ENCODE assay signal across 8 cellular contexts in genomic region chr2:241595600-241596140, GRCh38. TPM values are rescaled to one million over a fixed set of nuclear protein-coding genes. Genes with fewer than 3 reads are reported as not detected.
DNase-seq lines count a peak whose midpoint lies in the region; TF ChIP-seq lines count a peak whose summit lies in the region.
"Had no signal": no experiment of that assay in that cellular context is flagged by ENCODE, and none has a peak within 500 bp of the region (broad histone marks: within the 10 kb centered on the region; RNA-seq: fewer than 3 reads in every experiment).

No MANE protein-coding gene starts in this region.

- H3K27ac ChIP-seq in WERI-Rb-1 (no peak overlapping the region), suprapubic skin (no peak overlapping the region)

- H3K27me3 ChIP-seq in WERI-Rb-1 (ENCODE audit: insufficient read depth, low read depth, severe bottlenecking), result no peaks in the 10 kb centered on the region
- no peaks in the 10 kb centered on the region for H3K27me3 ChIP-seq in suprapubic skin

- H3K27me3 Mint-ChIP-seq in nephron progenitor cell (ENCODE audit: low read depth, poor library complexity), result no peaks in the 10 kb centered on the region

- peaks cover 33% of the 10 kb centered on the region for H3K36me3 Mint-ChIP-seq in nephron progenitor cell (ENCODE audit: low read depth)

- TF ChIP-seq CTCF in WERI-Rb-1 (IDR thresholded peaks at IDR 0.05; ENCODE audit: low read depth, low read length) (peak; percentile 52), nephron progenitor cell (IDR thresholded peaks at IDR 0.05) (peak; percentile 23), suprapubic skin (IDR thresholded peaks at IDR 0.05) (no peak)

- H3K4me1 Mint-ChIP-seq in nephron progenitor cell, result no peaks in the 10 kb centered on the region

- TF ChIP-seq POLR2A in suprapubic skin (IDR thresholded peaks at IDR 0.05), result no peak

- peak; percentile 40 for DNase-seq in NCI-H2196 (lab: John Stamatoyannopoulos, UW; ENCODE audit: unreplicated experiment)
- DNase-seq in NCI-H2196 treated with DMSO at 0.1 percent for 48 hours (lab: John Stamatoyannopoulos, UW; ENCODE audit: unreplicated experiment), result no peak
- no peak for DNase-seq in WERI-Rb-1
- peak; percentile 38 for DNase-seq in nephron progenitor cell
- DNase-seq in suprapubic skin (ENCODE audit: low spot score in 2 of 2), result no peak
- DNase-seq in RKO (ENCODE audit: low spot score), result no peak
- DNase-seq: activated effector memory CD4-positive, alpha-beta T cell treated with anti-CD3 and anti-CD28 coated beads, Interleukin-2, amount 50 U/mL, for 16 hours; stimulated activated CD4-positive, alpha-beta T cell treated with anti-CD3 and anti-CD28 coated beads, Interleukin-4, amount 100 ng/mL, for 1 hour had no signal

- H3K4me3 Mint-ChIP-seq in nephron progenitor cell, result no peak overlapping the region

- H3K9me3 Mint-ChIP-seq in nephron progenitor cell, result no peaks in the 10 kb centered on the region

- no peak overlapping the region for H3K27ac Mint-ChIP-seq in nephron progenitor cell

- H3K9me3 ChIP-seq in WERI-Rb-1 (ENCODE audit: severe bottlenecking) (no peaks in the 10 kb centered on the region), suprapubic skin (no peaks in the 10 kb centered on the region)

- H3K36me3 ChIP-seq in WERI-Rb-1 (peaks cover 37% of the 10 kb centered on the region), suprapubic skin (peaks cover 71% of the 10 kb centered on the region)

- no peaks in the 10 kb centered on the region for H3K4me1 ChIP-seq in suprapubic skin

- no peak overlapping the region for H3K4me3 ChIP-seq in WERI-Rb-1 (ENCODE audit: low read depth, low read length)
- no peak overlapping the region for H3K4me3 ChIP-seq in suprapubic skin

- 93% methylated on average over 15 of the region's 15 CpGs for WGBS in suprapubic skin

- TF ChIP-seq EP300 in suprapubic skin (IDR thresholded peaks at IDR 0.05), result no peak

RNA-seq across cellular contexts. Expression of gene BOK, which starts 37.1 kb away (rescaled TPM):
- total RNA-seq in suprapubic skin, result 10 to 100 TPM; 32.4 to 61.6 (median 60.5) TPM

RNA-seq across cellular contexts. Expression of gene THAP4, which starts 41.3 kb away (rescaled TPM):
- 10 to 100 TPM; 46.4 to 56.2 (median 51.2) TPM for total RNA-seq in suprapubic skin

RNA-seq across cellular contexts. Expression of gene ATG4B, which starts 41.8 kb away (rescaled TPM):
- 100 to 1,000 TPM in 1 of 4 donors, 10 to 100 TPM in 3; 50.5 to 173 (median 88.0) TPM for total RNA-seq in suprapubic skin

Comparison
In these comparisons a context has a peak if more than half of its experiments do, and no peak if none do; other contexts are left out.
1. DNase-seq: peak in NCI-H2196 (single experiment) and nephron progenitor cell (single experiment); none in NCI-H2196 treated with DMSO at 0.1 percent for 48 hours (single experiment), WERI-Rb-1 (single experiment), suprapubic skin (0 of 2) and RKO (single experiment).
2. CTCF ChIP-seq: peak in WERI-Rb-1 (single experiment) and nephron progenitor cell (single experiment); none in suprapubic skin (0 of 2).